ENCODE assay signal across 19 cellular contexts in the genomic region with DNA sequence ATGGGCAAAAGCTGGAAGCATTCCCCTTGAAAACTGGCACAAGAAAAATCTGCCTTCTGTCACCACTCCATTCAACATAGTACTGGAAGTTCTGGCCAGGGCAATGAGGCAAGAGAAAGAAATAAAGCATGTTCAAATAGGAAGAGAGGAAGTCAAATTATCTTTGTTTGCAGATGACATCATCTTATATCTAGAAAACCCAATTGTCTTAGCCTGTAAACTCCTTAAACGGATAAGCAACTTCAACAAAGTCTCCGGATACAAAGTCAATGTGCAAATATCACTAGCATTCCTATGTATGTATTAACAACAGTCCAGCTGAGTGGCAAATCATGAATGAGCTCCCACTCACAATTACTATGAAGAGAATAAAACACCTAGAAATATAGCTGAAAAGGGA.
DNase-seq lines count a peak whose midpoint lies in the region; ATAC-seq, FAIRE-seq and TF ChIP-seq lines count a peak whose summit lies in the region.
"Had no signal": no experiment of that assay in that cellular context is flagged by ENCODE, and none has a peak within 500 bp of the region (broad histone marks: within the 10 kb centered on the region; RNA-seq: fewer than 3 reads in every experiment).

No MANE protein-coding gene starts in this region.

- intact Hi-C loops in HepG2 (cut with micrococcal nuclease; ENCODE audit: unreplicated experiment) (no loop called here), right lobe of liver (cut with DNase I) (no loop called here), K562 (cut with micrococcal nuclease) (no loop called here), colonic mucosa (cut with DNase I) (no loop called here)

- TF ChIP-seq RAD21 in HepG2 (CRISPR knock-in tag; IDR thresholded peaks at IDR 0.05): no peak
- TF ChIP-seq RAD21 in K562 (CRISPR knock-in tag; conservative IDR thresholded peaks at IDR 0.05 in 1 of 2, IDR thresholded peaks at IDR 0.05 in 1 of 2): no peak

- TF ChIP-seq POLR2A in HepG2 (IDR thresholded peaks at IDR 0.05; ENCODE audit: insufficient read depth in 1 of 2, low read depth in 2 of 2, low read length in 2 of 2): no peak
- no peak for TF ChIP-seq POLR2A in right lobe of liver (IDR thresholded peaks at IDR 0.05)
- no peak for TF ChIP-seq POLR2A in K562 (conservative IDR thresholded peaks at IDR 0.05)
- TF ChIP-seq POLR2A in GM18505 (IDR thresholded peaks at IDR 0.05; ENCODE audit: borderline replicate concordance, extremely low read depth, insufficient read depth, insufficient read length): no peak

- POLR2A ChIA-PET in HepG2 (lab: Yijun Ruan, JAX) (no interaction called here), K562 (lab: Yijun Ruan, JAX) (no interaction called here)

- H3K4me2 ChIP-seq in HepG2 (ENCODE audit: low read depth, low read length): no peak overlapping the region
- no peak overlapping the region for H3K4me2 ChIP-seq in K562 (ENCODE audit: insufficient read depth, low read length)

- H3K4me1 ChIP-seq in HepG2 (ENCODE audit: insufficient read depth, low read length): no peaks in the 10 kb centered on the region
- no peaks in the 10 kb centered on the region for H3K4me1 ChIP-seq in right lobe of liver
- no peaks in the 10 kb centered on the region; a peak in 1 of 5 replicates for H3K4me1 ChIP-seq in K562 (replicated peaks in 1 of 2; ENCODE audit: control insufficient read depth in 2 of 2, insufficient read depth in 2 of 2, low read length in 2 of 2)
- no peaks in the 10 kb centered on the region for H3K4me1 ChIP-seq in colonic mucosa
- H3K4me1 ChIP-seq: HAP-1 had no signal

- H3K79me2 ChIP-seq in HepG2 (ENCODE audit: insufficient read depth, low read length): no peaks in the 10 kb centered on the region
- H3K79me2 ChIP-seq in K562 (ENCODE audit: control insufficient read depth, insufficient read depth, low read length): no peaks in the 10 kb centered on the region

- H3K4me3 ChIP-seq in HepG2 (replicated peaks in 1 of 3; ENCODE audit: insufficient read depth in 1 of 3, low read depth in 2 of 3, low read length in 3 of 3): no peak overlapping the region
- no peak overlapping the region for H3K4me3 ChIP-seq in right lobe of liver
- no peak overlapping the region for H3K4me3 ChIP-seq in K562
- no peak overlapping the region for H3K4me3 ChIP-seq in fibroblast of pulmonary artery (replicated peaks; ENCODE audit: low read depth, low read length)
- H3K4me3 ChIP-seq in colonic mucosa: no peak overlapping the region
- H3K4me3 ChIP-seq: HAP-1 had no signal

- no peak overlapping the region for H3K27ac ChIP-seq in HepG2 (ENCODE audit: extremely low read length, insufficient read depth, low read length)
- H3K27ac ChIP-seq in right lobe of liver: no peak overlapping the region
- H3K27ac ChIP-seq in K562 (ENCODE audit: extremely low read depth, low read depth, low read length): no peak overlapping the region
- no peak overlapping the region for H3K27ac ChIP-seq in colonic mucosa
- H3K27ac ChIP-seq: 22Rv1 had no signal

- no peaks in the 10 kb centered on the region for H3K9me1 ChIP-seq in K562 (ENCODE audit: control insufficient read depth, insufficient read depth, low read length)

- DNase-seq in HepG2 (ENCODE audit: low spot score) (no peak), right lobe of liver (no peak), K562 (ENCODE audit: extremely low read depth in 1 of 4, low spot score in 3 of 4) (no peak), fibroblast of pulmonary artery (ENCODE audit: low read depth) (peak; percentile 86), NCI-H1930 (lab: John Stamatoyannopoulos, UW) (no peak), colonic mucosa (no peak), retina (no peak)
- DNase-seq: CD8-positive, alpha-beta T cell; COR-L47; DMS153; DMS79 treated with DMSO at 0.1 percent for 48 hours; EL had no signal

- no TSS peak for BruUV-seq in HepG2 (replicated peaks; lab: Mats Ljungman, UMichigan)
- no TSS peak for BruUV-seq in K562 (replicated peaks; lab: Mats Ljungman, UMichigan)

- TF ChIP-seq CTCF in HepG2 (CRISPR knock-in tag; IDR thresholded peaks at IDR 0.05): no peak
- no peak for TF ChIP-seq CTCF in right lobe of liver (IDR thresholded peaks at IDR 0.05)
- no peak for TF ChIP-seq CTCF in K562 (IDR thresholded peaks at IDR 0.05 in 2 of 3, conservative IDR thresholded peaks at IDR 0.05 in 1 of 3; ENCODE audit: insufficient read depth in 2 of 3, low read depth in 1 of 3, low read length in 3 of 3)
- no peak for TF ChIP-seq CTCF in fibroblast of pulmonary artery (IDR thresholded peaks at IDR 0.05; ENCODE audit: low read length, missing control alignments)
- TF ChIP-seq CTCF in colonic mucosa (IDR thresholded peaks at IDR 0.05): no peak

- H3K9me3 ChIP-seq in HepG2 (ENCODE audit: low read length): peaks cover 81% of the 10 kb centered on the region
- H3K9me3 ChIP-seq in right lobe of liver: no peaks in the 10 kb centered on the region
- H3K9me3 ChIP-seq in K562 (replicated peaks; ENCODE audit: control insufficient read depth, insufficient read depth, low read depth, low read length): no peaks in the 10 kb centered on the region; the same call in 1 of the 2 replicates
- no peaks in the 10 kb centered on the region for H3K9me3 ChIP-seq in colonic mucosa
- H3K9me3 ChIP-seq: HAP-1 had no signal

- in situ Hi-C loops in HepG2 (cut with HindIII; ENCODE audit: extremely low pct_ligation_motif_present, low pct_unique_long_range_greater_than_20kb): no loop called here
- in situ Hi-C loops in K562 (cut with MboI): no loop called here

- H4K20me1 ChIP-seq in HepG2 (ENCODE audit: insufficient read depth, low read length) (no peaks in the 10 kb centered on the region), K562 (replicated peaks; ENCODE audit: control insufficient read depth, insufficient read depth, low read length) (no peaks in the 10 kb centered on the region)

- CTCF ChIA-PET in HepG2 (lab: Yijun Ruan, JAX; ENCODE audit: low intra/inter-chr PET ratio, low total read pairs) (no interaction called here), K562 (lab: Yijun Ruan, JAX; ENCODE audit: low intra/inter-chr PET ratio) (no interaction called here)

- ATAC-seq in HepG2: no peak
- no peak for ATAC-seq in right lobe of liver
- ATAC-seq in K562: no peak
- no peak for ATAC-seq in GM18505 (IDR thresholded peaks at IDR 0.05; ENCODE audit: unreplicated experiment)
- ATAC-seq: CD8-positive, alpha-beta T cell had no signal

- TF ChIP-seq EP300 in HepG2 (IDR thresholded peaks at IDR 0.05; ENCODE audit: low read depth in 2 of 2, low read length in 2 of 2) (no peak), HepG2 (CRISPR knock-in tag; IDR thresholded peaks at IDR 0.05; ENCODE audit: borderline replicate concordance) (no peak), K562 (IDR thresholded peaks at IDR 0.05; ENCODE audit: low read length) (no peak)

- H3K9ac ChIP-seq in HepG2 (ENCODE audit: insufficient read depth, low read depth, low read length) (no peak overlapping the region), K562 (ENCODE audit: insufficient read depth in 1 of 2, low read depth in 2 of 2, low read length in 2 of 2) (no peak overlapping the region), colonic mucosa (ENCODE audit: low read depth in 2 of 2, low read length in 2 of 2) (no peak overlapping the region)

- H3K36me3 ChIP-seq in HepG2 (replicated peaks in 1 of 2; ENCODE audit: control insufficient read depth in 1 of 2, insufficient read depth in 2 of 2, low read length in 2 of 2) (no peaks in the 10 kb centered on the region), right lobe of liver (no peaks in the 10 kb centered on the region), K562 (ENCODE audit: control insufficient read depth, insufficient read depth, low read length) (no peaks in the 10 kb centered on the region), colonic mucosa (no peaks in the 10 kb centered on the region)
- H3K36me3 ChIP-seq: HAP-1 had no signal

- H3K27me3 ChIP-seq in HepG2 (ENCODE audit: control insufficient read depth in 1 of 2, insufficient read depth in 2 of 2, low read length in 2 of 2): no peaks in the 10 kb centered on the region
- H3K27me3 ChIP-seq in right lobe of liver: no peaks in the 10 kb centered on the region
- no peaks in the 10 kb centered on the region for H3K27me3 ChIP-seq in K562 (ENCODE audit: control insufficient read depth in 2 of 2, insufficient read depth in 2 of 2, low read length in 2 of 2)
- H3K27me3 ChIP-seq in colonic mucosa: no peaks in the 10 kb centered on the region

- FAIRE-seq in HepG2 (lab: Jason Lieb, UNC): no peak
- no peak for FAIRE-seq in K562 (lab: Jason Lieb, UNC)
- FAIRE-seq: D721Med, G401.6, GM12891, H1 had no signal

- 33% methylated on average over 2 of the region's 2 CpGs for WGBS in HepG2 (ENCODE audit: low lambda C conversion rate)
- 50% methylated on average over 2 of the region's 2 CpGs for WGBS in right lobe of liver (ENCODE audit: insufficient coverage, low coverage, low lambda C conversion rate, missing lambda C conversion rate)
- 6% methylated on average over 2 of the region's 2 CpGs for WGBS in K562 (ENCODE audit: insufficient coverage, low coverage, missing lambda C conversion rate)

- no peak overlapping the region for H2AFZ ChIP-seq in HepG2 (ENCODE audit: low read length)
- H2AFZ ChIP-seq in K562 (ENCODE audit: low read depth, low read length): no peak overlapping the region

TF ChIP-seq in HepG2, 621 proteins besides CTCF, POLR2A, EP300 and RAD21:
- TF ChIP-seq ATF7 (IDR thresholded peaks at IDR 0.05) (peak; percentile 88), ATF7 (CRISPR knock-in tag; IDR thresholded peaks at IDR 0.05) (no peak), ZNF451 (CRISPR knock-in tag; IDR thresholded peaks at IDR 0.05) (no peak)

TF ChIP-seq in K562, 482 proteins besides CTCF, POLR2A, EP300 and RAD21:
- TF ChIP-seq ETV6 (IDR thresholded peaks at IDR 0.05; ENCODE audit: borderline replicate concordance in 1 of 2, low read depth in 2 of 2, low read length in 1 of 2): no peak
- TF ChIP-seq ETV6 (CRISPR knock-in tag; IDR thresholded peaks at IDR 0.05; ENCODE audit: borderline replicate concordance): no peak
- TF ChIP-seq, protein P1, sequence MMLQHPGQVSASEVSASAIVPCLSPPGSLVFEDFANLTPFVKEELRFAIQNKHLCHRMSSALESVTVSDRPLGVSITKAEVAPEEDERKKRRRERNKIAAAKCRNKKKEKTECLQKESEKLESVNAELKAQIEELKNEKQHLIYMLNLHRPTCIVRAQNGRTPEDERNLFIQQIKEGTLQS (IDR thresholded peaks at IDR 0.05): peak; percentile 49; the same call in 1 of the 2 replicates
- TF ChIP-seq, protein P1 (CRISPR knock-in tag; conservative IDR thresholded peaks at IDR 0.05): no peak
- peak; percentile 30; the same call in 1 of the 2 replicates for TF ChIP-seq ATF7 (IDR thresholded peaks at IDR 0.05)
TF ChIP-seq in K562: peak in this region for 2.
